In the genomic region with DNA sequence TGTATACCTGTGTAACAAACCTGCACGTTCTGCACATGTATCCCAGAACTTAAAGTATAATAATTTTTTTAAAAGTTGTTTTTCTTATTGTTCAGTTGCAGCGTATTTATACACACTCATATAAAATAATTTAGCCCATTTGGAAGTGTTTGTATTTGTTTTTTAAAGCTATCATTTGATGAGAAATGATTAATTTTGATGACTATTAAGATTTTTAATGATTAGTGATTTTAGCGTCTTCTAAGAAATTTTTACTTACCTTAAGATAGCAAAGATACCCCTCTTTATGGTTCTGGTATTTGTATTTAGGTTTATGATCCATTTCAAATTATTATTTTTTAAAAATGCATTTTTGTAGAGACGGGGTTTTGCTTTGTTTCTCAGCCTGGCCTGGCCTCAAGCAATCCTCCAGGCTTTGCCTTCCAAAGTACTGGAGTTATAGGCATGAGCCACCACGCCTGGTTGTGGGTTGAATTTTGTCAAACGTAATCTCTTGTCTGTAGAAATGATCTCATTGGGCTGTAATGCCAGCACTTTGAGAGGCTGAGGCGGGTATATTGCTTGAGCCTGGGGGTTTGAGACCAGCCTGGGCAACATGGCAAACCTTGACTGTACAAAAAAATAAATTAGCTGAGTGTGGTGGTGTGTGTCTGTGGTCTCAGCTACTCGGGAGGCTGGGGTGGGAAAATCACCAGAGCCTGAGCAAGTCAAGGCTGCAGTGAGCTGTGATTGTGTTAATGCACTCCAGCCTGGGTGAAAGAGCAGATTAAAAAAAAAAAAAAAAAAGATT, we compare ENCODE assay signal across 17 cellular contexts. TPM values are rescaled to one million over a fixed set of nuclear protein-coding genes. Genes with fewer than 3 reads are reported as not detected.
DNase-seq lines count a peak whose midpoint lies in the region; ATAC-seq and TF ChIP-seq lines count a peak whose summit lies in the region.
"Had no signal": no experiment of that assay in that cellular context is flagged by ENCODE, and none has a peak within 500 bp of the region (broad histone marks: within the 10 kb centered on the region; RNA-seq: fewer than 3 reads in every experiment).

No MANE protein-coding gene starts in this region.

- H3K36me3 Mint-ChIP-seq in natural killer cell (no peaks in the 10 kb centered on the region), WTC11 (0 out of 2 replicates have a peak, but pooled peaks cover under 1% of the 10 kb centered on the region)
- H3K36me3 Mint-ChIP-seq in natural killer cell treated with Interleukin-12 subunit alpha and Interleukin-12 subunit beta and Interleukin-15 and Interleukin-18, amount 100 ng/mL, for 72 hours: no peaks in the 10 kb centered on the region

- H3K9me3 ChIP-seq in MM.1S (replicated peaks; ENCODE audit: insufficient read depth, low read length): no peaks in the 10 kb centered on the region
- H3K9me3 ChIP-seq: SJSA1, upper lobe of left lung had no signal

- H3K9me3 Mint-ChIP-seq in natural killer cell (no peaks in the 10 kb centered on the region), WTC11 (peaks cover under 1% of the 10 kb centered on the region; the same call in 1 of the 2 replicates)
- H3K9me3 Mint-ChIP-seq in natural killer cell treated with Interleukin-12 subunit alpha and Interleukin-12 subunit beta and Interleukin-15 and Interleukin-18, amount 100 ng/mL, for 72 hours: no peaks in the 10 kb centered on the region
- H3K9me3 Mint-ChIP-seq: central memory CD8-positive, alpha-beta T cell had no signal

- H3K4me3 ChIP-seq in MM.1S (ENCODE audit: low read length): no peak overlapping the region
- H3K4me3 ChIP-seq: SJSA1, upper lobe of left lung had no signal

- no peaks in the 10 kb centered on the region for H3K4me1 ChIP-seq in MM.1S (ENCODE audit: low read length)
- H3K4me1 ChIP-seq: SJSA1 had no signal

- intact Hi-C loops in natural killer cell (cut with micrococcal nuclease): no loop called here

- H3F3A ChIP-seq in MM.1S (ENCODE audit: insufficient read depth, low read length): no peaks in the 10 kb centered on the region

- H3K4me1 Mint-ChIP-seq in natural killer cell (peaks cover 70 to 71% of the 10 kb centered on the region in 2 donors), WTC11 (peaks cover 43% of the 10 kb centered on the region)
- peaks cover 38 to 45% of the 10 kb centered on the region in 2 donors for H3K4me1 Mint-ChIP-seq in natural killer cell treated with Interleukin-12 subunit alpha and Interleukin-12 subunit beta and Interleukin-15 and Interleukin-18, amount 100 ng/mL, for 72 hours (ENCODE audit: low read depth in 2 of 2)

- no peak overlapping the region for H3K9ac ChIP-seq in MM.1S (ENCODE audit: low read length)

- POLR2A ChIA-PET in WTC11 (lab: Charles Lee): interaction anchor here (0.7 kb wide), 1 partner anchor 10 kb away, joined by 8 read pairs; no protein-coding TSS in a partner anchor

- H3K36me3 ChIP-seq in MM.1S (replicated peaks; ENCODE audit: insufficient read depth, low read length): no peaks in the 10 kb centered on the region
- H3K36me3 ChIP-seq: SJSA1, upper lobe of left lung had no signal

- H2AFZ ChIP-seq in MM.1S (ENCODE audit: low read length): no peak overlapping the region

- H3K4me3 Mint-ChIP-seq in natural killer cell (no peak overlapping the region), WTC11 (no peak overlapping the region)
- H3K4me3 Mint-ChIP-seq in natural killer cell treated with Interleukin-12 subunit alpha and Interleukin-12 subunit beta and Interleukin-15 and Interleukin-18, amount 100 ng/mL, for 72 hours: no peak overlapping the region
- H3K4me3 Mint-ChIP-seq: central memory CD8-positive, alpha-beta T cell had no signal

- H3K79me2 ChIP-seq in MM.1S (ENCODE audit: low read length): peaks cover 14% of the 10 kb centered on the region

- no peak overlapping the region for H3K4me2 ChIP-seq in MM.1S (ENCODE audit: low read depth, low read length)

- no peak overlapping the region for H3K27ac ChIP-seq in MM.1S (ENCODE audit: low read length)
- H3K27ac ChIP-seq: SJSA1, upper lobe of left lung, VCaP had no signal

- TF ChIP-seq CTCF in natural killer cell (IDR thresholded peaks at IDR 0.05): no peak
- TF ChIP-seq CTCF in WTC11 (IDR thresholded peaks at IDR 0.05): no peak
- no peak for TF ChIP-seq CTCF in MM.1S (IDR thresholded peaks at IDR 0.05; ENCODE audit: low read length)

- H3K9me2 ChIP-seq in MM.1S (replicated peaks; ENCODE audit: insufficient read depth, low read length): no peaks in the 10 kb centered on the region

- DNase-seq in natural killer cell (no peak), WTC11 (ENCODE audit: low spot score) (no peak), iris pigment epithelial cell (ENCODE audit: low read depth) (peak; percentile 26), stromal cell of bone marrow (ENCODE audit: low read depth) (peak; percentile 15), NCI-H748 treated with DMSO at 0.1 percent for 48 hours (lab: John Stamatoyannopoulos, UW) (no peak), MM.1S (no peak)
- no peak for DNase-seq in natural killer cell treated with Interleukin-12 subunit alpha and Interleukin-12 subunit beta and Interleukin-15 and Interleukin-18, amount 100 ng/mL, for 72 hours (ENCODE audit: low spot score)
- DNase-seq: activated naive CD4-positive, alpha-beta T cell treated with Interleukin-2 at 50 U/mL for 16 hours; hippocampal formation; Karpas-422; NCI-H2081 treated with DMSO at 0.1 percent for 48 hours; NK-92 treated with Interleukin-12 subunit alpha and Interleukin-12 subunit beta, amount 100 ng/mL, for 24 hours; upper lobe of left lung had no signal

- no peaks in the 10 kb centered on the region for H3K27me3 ChIP-seq in MM.1S (replicated peaks; ENCODE audit: insufficient read depth, low read length)
- H3K27me3 ChIP-seq: SJSA1, upper lobe of left lung had no signal

- no peaks in the 10 kb centered on the region for H3K27me3 Mint-ChIP-seq in natural killer cell (ENCODE audit: low read depth in 2 of 2)
- H3K27me3 Mint-ChIP-seq in natural killer cell treated with Interleukin-12 subunit alpha and Interleukin-12 subunit beta and Interleukin-15 and Interleukin-18, amount 100 ng/mL, for 72 hours: no peaks in the 10 kb centered on the region
- H3K27me3 Mint-ChIP-seq in WTC11 (ENCODE audit: low read depth): no peaks in the 10 kb centered on the region
- H3K27me3 Mint-ChIP-seq: central memory CD8-positive, alpha-beta T cell had no signal

- CTCF ChIA-PET in WTC11 (lab: Charles Lee): interaction anchor here (0.7 kb wide), 1 partner anchor 20 kb away, joined by 4 read pairs; no protein-coding TSS in a partner anchor

- H3K27ac Mint-ChIP-seq in natural killer cell: peak overlapping the region; percentile 10 to 56
- H3K27ac Mint-ChIP-seq in natural killer cell treated with Interleukin-12 subunit alpha and Interleukin-12 subunit beta and Interleukin-15 and Interleukin-18, amount 100 ng/mL, for 72 hours: no peak overlapping the region
- H3K27ac Mint-ChIP-seq in WTC11: peak overlapping the region; percentile 80; the same call in 1 of the 2 replicates

- ATAC-seq in natural killer cell (peak; percentile 41 to 74 (median 61)), WTC11 (peak; percentile 64), GM21529 (IDR thresholded peaks at IDR 0.05; ENCODE audit: unreplicated experiment) (no peak)
- ATAC-seq in natural killer cell treated with Interleukin-12 subunit alpha and Interleukin-12 subunit beta and Interleukin-15 and Interleukin-18, amount 100 ng/mL, for 72 hours: no peak

- no peaks in the 10 kb centered on the region for H4K20me1 ChIP-seq in MM.1S (ENCODE audit: insufficient read depth, low read length)

TF ChIP-seq in WTC11, 78 proteins besides CTCF, POLR2A, EP300 and RAD21 (continues in another document):
- TF ChIP-seq GRHL2 (CRISPR knock-in tag; IDR thresholded peaks at IDR 0.05; ENCODE audit: insufficient replicate concordance, severe bottlenecking): no peak
- TF ChIP-seq NR3C1 (CRISPR knock-in tag; conservative IDR thresholded peaks at IDR 0.05; ENCODE audit: low read depth): no peak
- no peak for TF ChIP-seq SP1 (CRISPR knock-in tag; conservative IDR thresholded peaks at IDR 0.05)
- TF ChIP-seq ZNF263 (CRISPR knock-in tag; IDR thresholded peaks at IDR 0.05; ENCODE audit: low read depth): no peak
- TF ChIP-seq, protein P1, sequence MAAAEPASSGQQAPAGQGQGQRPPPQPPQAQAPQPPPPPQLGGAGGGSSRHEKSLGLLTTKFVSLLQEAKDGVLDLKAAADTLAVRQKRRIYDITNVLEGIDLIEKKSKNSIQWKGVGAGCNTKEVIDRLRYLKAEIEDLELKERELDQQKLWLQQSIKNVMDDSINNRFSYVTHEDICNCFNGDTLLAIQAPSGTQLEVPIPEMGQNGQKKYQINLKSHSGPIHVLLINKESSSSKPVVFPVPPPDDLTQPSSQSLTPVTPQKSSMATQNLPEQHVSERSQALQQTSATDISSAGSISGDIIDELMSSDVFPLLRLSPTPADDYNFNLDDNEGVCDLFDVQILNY (CRISPR knock-in tag; IDR thresholded peaks at IDR 0.05): no peak
- TF ChIP-seq, protein P2, sequence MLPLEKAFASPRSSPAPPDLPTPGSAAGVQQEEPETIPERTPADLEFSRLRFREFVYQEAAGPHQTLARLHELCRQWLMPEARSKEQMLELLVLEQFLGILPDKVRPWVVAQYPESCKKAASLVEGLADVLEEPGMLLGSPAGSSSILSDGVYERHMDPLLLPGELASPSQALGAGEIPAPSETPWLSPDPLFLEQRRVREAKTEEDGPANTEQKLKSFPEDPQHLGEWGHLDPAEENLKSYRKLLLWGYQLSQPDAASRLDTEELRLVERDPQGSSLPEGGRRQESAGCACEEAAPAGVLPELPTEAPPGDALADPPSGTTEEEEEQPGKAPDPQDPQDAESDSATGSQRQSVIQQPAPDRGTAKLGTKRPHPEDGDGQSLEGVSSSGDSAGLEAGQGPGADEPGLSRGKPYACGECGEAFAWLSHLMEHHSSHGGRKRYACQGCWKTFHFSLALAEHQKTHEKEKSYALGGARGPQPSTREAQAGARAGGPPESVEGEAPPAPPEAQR (CRISPR knock-in tag; IDR thresholded peaks at IDR 0.05): no peak
- TF ChIP-seq NR1H2 (CRISPR knock-in tag; IDR thresholded peaks at IDR 0.05): no peak
- TF ChIP-seq ETV6 (CRISPR knock-in tag; IDR thresholded peaks at IDR 0.05): no peak
- TF ChIP-seq, protein P3, sequence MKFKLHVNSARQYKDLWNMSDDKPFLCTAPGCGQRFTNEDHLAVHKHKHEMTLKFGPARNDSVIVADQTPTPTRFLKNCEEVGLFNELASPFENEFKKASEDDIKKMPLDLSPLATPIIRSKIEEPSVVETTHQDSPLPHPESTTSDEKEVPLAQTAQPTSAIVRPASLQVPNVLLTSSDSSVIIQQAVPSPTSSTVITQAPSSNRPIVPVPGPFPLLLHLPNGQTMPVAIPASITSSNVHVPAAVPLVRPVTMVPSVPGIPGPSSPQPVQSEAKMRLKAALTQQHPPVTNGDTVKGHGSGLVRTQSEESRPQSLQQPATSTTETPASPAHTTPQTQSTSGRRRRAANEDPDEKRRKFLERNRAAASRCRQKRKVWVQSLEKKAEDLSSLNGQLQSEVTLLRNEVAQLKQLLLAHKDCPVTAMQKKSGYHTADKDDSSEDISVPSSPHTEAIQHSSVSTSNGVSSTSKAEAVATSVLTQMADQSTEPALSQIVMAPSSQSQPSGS (CRISPR knock-in tag; IDR thresholded peaks at IDR 0.05; ENCODE audit: borderline replicate concordance, low read depth): no peak

RNA-seq across cellular contexts. Expression of a gene that starts 26.9 kb away (rescaled TPM):
- total RNA-seq in natural killer cell (100 to 1,000 TPM in 2 of 3 donors, 10 to 100 TPM in 1; 96.7 to 111 (median 101) TPM), WTC11 (2021) (50.6 to 53.1 TPM (median 51.2 TPM) in 3 replicates)
- 10 to 100 TPM; 34.3 to 35.4 TPM for total RNA-seq in natural killer cell treated with Interleukin-12 subunit alpha and Interleukin-12 subunit beta and Interleukin-15 and Interleukin-18, amount 100 ng/mL, for 72 hours

Comparison
In these comparisons a context has a peak if more than half of its experiments do, and no peak if none do; other contexts are left out.
1. ATAC-seq: peak in natural killer cell (3 of 3) and WTC11 (single experiment); none in natural killer cell treated with Interleukin-12 subunit alpha and Interleukin-12 subunit beta and Interleukin-15 and Interleukin-18, amount 100 ng/mL, for 72 hours (0 of 2) and GM21529 (single experiment).
2. H3K27ac Mint-ChIP-seq: peak in natural killer cell (2 of 2) and WTC11 (single experiment); none in natural killer cell treated with Interleukin-12 subunit alpha and Interleukin-12 subunit beta and Interleukin-15 and Interleukin-18, amount 100 ng/mL, for 72 hours (0 of 2).
3. DNase-seq: peak in iris pigment epithelial cell (single experiment) and stromal cell of bone marrow (single experiment); none in natural killer cell (single experiment), natural killer cell treated with Interleukin-12 subunit alpha and Interleukin-12 subunit beta and Interleukin-15 and Interleukin-18, amount 100 ng/mL, for 72 hours (single experiment), WTC11 (single experiment), NCI-H748 treated with DMSO at 0.1 percent for 48 hours (single experiment) and MM.1S (single experiment).